8 cellular contexts compared by ENCODE assay signal in the genomic region with DNA sequence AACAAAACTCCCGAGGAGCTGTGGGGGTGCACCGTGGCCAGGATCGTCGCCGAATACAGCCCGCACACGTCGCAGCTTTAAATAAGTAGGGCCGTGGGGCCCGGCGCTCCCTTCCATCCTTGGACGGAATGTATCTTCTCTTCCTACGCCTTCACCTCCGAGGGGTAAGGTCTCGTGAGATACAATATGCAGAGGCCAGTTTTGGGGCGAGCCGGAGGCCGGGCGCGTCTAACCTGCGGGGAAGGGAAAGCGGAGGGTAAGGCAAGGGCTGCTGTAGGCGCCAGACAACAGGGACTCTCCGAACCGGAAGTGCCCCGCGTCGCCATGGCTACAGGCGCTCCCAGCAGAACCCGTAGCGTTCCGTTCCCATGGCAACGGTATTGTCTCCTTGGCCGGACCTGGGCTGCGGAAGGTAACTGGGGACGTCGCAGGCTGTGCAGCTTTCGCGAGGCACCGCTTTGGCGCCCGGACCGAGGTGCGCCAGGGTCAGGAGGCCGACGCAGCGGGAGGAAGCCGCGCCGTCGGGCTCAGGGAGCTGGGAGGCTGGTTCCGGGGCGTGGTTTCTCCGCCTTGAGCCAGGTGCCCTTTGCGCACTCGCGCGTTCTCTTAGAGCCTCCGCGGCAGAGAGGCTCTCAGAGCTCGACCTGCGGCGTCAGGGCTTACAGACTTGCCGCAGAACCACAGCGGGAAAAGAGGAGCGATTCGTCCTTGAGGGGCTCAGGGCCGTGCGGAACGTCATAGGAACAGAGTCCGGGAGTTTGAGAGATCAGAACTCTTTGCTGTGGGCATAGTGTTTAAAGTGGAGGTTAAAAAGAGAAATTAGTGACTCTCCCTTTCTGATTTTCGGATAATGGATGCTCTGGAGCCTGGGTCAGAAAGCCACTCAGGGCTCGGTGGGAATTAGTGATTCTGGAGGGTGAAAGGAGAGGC. TPM values are rescaled to one million over a fixed set of nuclear protein-coding genes. Genes with fewer than 3 reads are reported as not detected.
DNase-seq lines count a peak whose midpoint lies in the region; ATAC-seq and TF ChIP-seq lines count a peak whose summit lies in the region.

A gene with protein sequence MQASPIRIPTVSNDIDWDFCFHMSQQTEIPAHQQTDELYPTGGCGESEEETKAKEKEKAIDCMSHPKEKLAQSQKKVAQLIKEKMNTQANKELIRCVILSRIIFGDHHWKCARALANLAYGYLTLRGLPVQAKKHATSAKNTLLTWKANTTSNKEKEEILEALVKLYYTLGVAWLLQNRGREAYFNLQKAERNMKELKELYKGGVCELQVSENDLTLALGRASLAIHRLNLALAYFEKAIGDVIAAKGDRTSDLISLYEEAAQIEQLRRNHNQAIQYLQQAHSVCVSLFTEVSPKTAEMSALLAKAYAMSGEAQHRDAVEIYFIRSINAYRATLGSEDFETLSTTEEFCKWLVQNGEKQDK (plus strand): TSS at position 380 of the 930 bp plus-strand sequence. CDS start 1,508 bp downstream, outside the sequence.

- H3K9me3 Mint-ChIP-seq in neural crest cell: no peaks in the 10 kb centered on the region
- H3K9me3 Mint-ChIP-seq in stimulated activated naive CD8-positive, alpha-beta T cell treated with anti-CD3 and anti-CD28 coated beads, Interleukin-15, amount 100 ng/mL, for 72 hours: no peaks in the 10 kb centered on the region

- peaks cover 2% of the 10 kb centered on the region for H3K36me3 Mint-ChIP-seq in neural crest cell (ENCODE audit: low read depth)

- H3K27me3 Mint-ChIP-seq in neural crest cell (ENCODE audit: low read depth): no peaks in the 10 kb centered on the region
- H3K27me3 Mint-ChIP-seq in stimulated activated naive CD8-positive, alpha-beta T cell treated with anti-CD3 and anti-CD28 coated beads, Interleukin-15, amount 100 ng/mL, for 72 hours: no peaks in the 10 kb centered on the region

- POLR2A ChIA-PET in Panc1 (lab: Charles Lee): interaction anchor here (0.5 to 1.0 kb wide), 3 partner anchors 12 to 65 kb away, joined by 3 to 6 read pairs (median 5); no protein-coding TSS in a partner anchor

- H3K9me3 ChIP-seq in Panc1 (ENCODE audit: control insufficient read depth, insufficient read depth, low read depth, low read length): no peaks in the 10 kb centered on the region

- TF ChIP-seq CTCF in Panc1 (IDR thresholded peaks at IDR 0.05) (no peak), foreskin keratinocyte (conservative IDR thresholded peaks at IDR 0.05) (no peak), neural crest cell (conservative IDR thresholded peaks at IDR 0.05) (no peak)

- ATAC-seq in GM21529 (IDR thresholded peaks at IDR 0.05; ENCODE audit: unreplicated experiment) (peak; percentile 97), Panc1 (peak; percentile 98), foreskin keratinocyte (peak; percentile 97)
- peak; percentile 96 for ATAC-seq in stimulated activated naive CD8-positive, alpha-beta T cell treated with anti-CD3 and anti-CD28 coated beads, Interleukin-15, amount 100 ng/mL, for 72 hours

- H3K4me1 ChIP-seq in Panc1 (ENCODE audit: control insufficient read depth, insufficient read depth, low read length) (no peaks in the 10 kb centered on the region), foreskin keratinocyte (no peaks in the 10 kb centered on the region)

- intact Hi-C loops in Panc1 (cut with micrococcal nuclease; ENCODE audit: unreplicated experiment): no loop called here

- peak within 1 kb of the TSS; percentile 93 for H3K4me3 Mint-ChIP-seq in neural crest cell
- H3K4me3 Mint-ChIP-seq in stimulated activated naive CD8-positive, alpha-beta T cell treated with anti-CD3 and anti-CD28 coated beads, Interleukin-15, amount 100 ng/mL, for 72 hours: peak within 1 kb of the TSS; percentile 94 to 95

- H3K27me3 ChIP-seq in Panc1 (ENCODE audit: control insufficient read depth, insufficient read depth, low read length) (no peaks in the 10 kb centered on the region), foreskin keratinocyte (no peaks in the 10 kb centered on the region)

- no peaks in the 10 kb centered on the region for H3K36me3 ChIP-seq in Panc1 (ENCODE audit: control insufficient read depth, insufficient read depth, low read length)

- no TSS peak for BruUV-seq in Panc1 (replicated peaks; lab: Mats Ljungman, UMichigan)

- DNase-seq in DMS 273 treated with DMSO at 0.1 percent for 48 hours (lab: John Stamatoyannopoulos, UW) (peak; percentile 79), HuH-7.5 (ENCODE audit: low spot score) (peak; percentile 85), Panc1 (ENCODE audit: low read depth, low spot score) (peak; percentile 69), activated gamma-delta T cell (lab: John Stamatoyannopoulos, UW) (peak; percentile 85), foreskin keratinocyte (peak; percentile 77 to 85), neural crest cell (ENCODE audit: low read depth, low spot score) (peak; percentile 79)
- peak; percentile 90 to 93 for DNase-seq in stimulated activated naive CD8-positive, alpha-beta T cell treated with anti-CD3 and anti-CD28 coated beads, Interleukin-15, amount 100 ng/mL, for 72 hours

- in situ Hi-C loops in Panc1 (cut with HindIII; ENCODE audit: low pct_unique_long_range_greater_than_20kb, low sequenced_read_pairs): no loop called here

- peak within 1 kb of the TSS; percentile 97 for H3K27ac Mint-ChIP-seq in neural crest cell (ENCODE audit: unreplicated experiment)
- peak within 1 kb of the TSS; percentile 92 to 93 for H3K27ac Mint-ChIP-seq in stimulated activated naive CD8-positive, alpha-beta T cell treated with anti-CD3 and anti-CD28 coated beads, Interleukin-15, amount 100 ng/mL, for 72 hours

- CTCF ChIA-PET in Panc1 (lab: Charles Lee): no interaction called here

- H3K4me1 Mint-ChIP-seq in neural crest cell: peaks cover 25% of the 10 kb centered on the region
- H3K4me1 Mint-ChIP-seq in stimulated activated naive CD8-positive, alpha-beta T cell treated with anti-CD3 and anti-CD28 coated beads, Interleukin-15, amount 100 ng/mL, for 72 hours: peaks cover 17% of the 10 kb centered on the region

- H3K27ac ChIP-seq in Panc1 (ENCODE audit: low read length) (peak within 1 kb of the TSS; percentile 80), foreskin keratinocyte (peak within 1 kb of the TSS; percentile 46)

- H3K4me3 ChIP-seq in Panc1 (ENCODE audit: low read depth in 2 of 2, low read length in 2 of 2): peak within 1 kb of the TSS; percentile 74 to 91

RNA-seq across cellular contexts. Expression of the gene that starts here (rescaled TPM):
- total RNA-seq in Panc1 (2021; ENCODE audit: unreplicated experiment) (not detected), foreskin keratinocyte (0.14 TPM in 1 of 2 replicates, not detected in the other), neural crest cell (1.6 and 2.3 TPM in 2 replicates)
- polyA plus RNA-seq in Panc1 (2012; ENCODE audit: insufficient read length): not detected
- polyA plus RNA-seq in foreskin keratinocyte: not detected in 2 replicates

Comparison
In these comparisons a context has a peak if more than half of its experiments do, and no peak if none do; other contexts are left out.
1. Peak in every context shown above with its lines: DNase-seq, ATAC-seq, H3K4me3 ChIP-seq and H3K27ac ChIP-seq.
2. Peak in DNase-seq, ATAC-seq, H3K4me3 ChIP-seq and H3K27ac ChIP-seq in Panc1; RNA of the gene not detected or under 1 TPM.
3. Peak in DNase-seq, ATAC-seq and H3K27ac ChIP-seq in foreskin keratinocyte; RNA of the gene not detected or under 1 TPM.